1 cellular context compared by ENCODE assay signal in the genomic region with DNA sequence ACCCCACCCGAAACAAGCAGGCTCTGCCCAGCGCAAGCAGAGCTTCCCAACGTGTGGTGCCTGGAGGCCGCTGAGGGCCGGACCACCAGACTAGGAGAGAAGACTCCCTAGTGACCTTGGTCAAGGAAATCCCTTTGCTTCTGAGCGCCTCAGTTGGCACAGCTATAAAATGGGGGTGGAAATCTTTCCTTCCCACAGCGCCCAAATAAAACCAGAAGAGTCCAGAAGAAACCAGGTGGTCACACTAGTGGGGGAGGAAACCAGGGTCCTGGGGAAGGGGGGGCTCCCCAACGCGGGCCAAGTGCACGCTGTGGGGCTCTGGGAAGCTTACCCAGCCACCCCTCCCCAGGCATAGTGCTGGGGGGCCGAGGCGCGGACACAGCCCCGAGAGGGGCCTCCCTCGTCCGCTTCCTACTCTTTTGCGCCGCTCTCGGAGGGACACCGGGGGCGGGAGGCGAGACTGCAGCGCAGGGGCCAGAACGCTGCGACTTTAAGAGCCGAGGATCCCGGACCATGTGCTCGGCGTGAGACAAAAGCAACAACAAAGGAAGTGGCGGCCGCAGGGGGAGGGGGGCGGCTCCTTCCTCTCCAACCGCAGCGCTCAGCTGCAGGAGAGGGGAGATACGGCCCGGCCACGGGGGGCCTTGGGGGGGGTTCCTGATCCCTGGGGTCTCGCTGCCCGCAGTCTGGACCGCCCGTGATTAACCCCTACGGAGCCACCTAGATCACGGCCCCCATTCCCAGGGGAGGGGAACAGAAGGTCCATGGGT.
A peak's percentile ranks its signal among the peaks of the same experiment; 100 is the strongest.
TF ChIP-seq lines count a peak whose summit lies in the region.

No MANE protein-coding gene starts in this region.

TF ChIP-seq in GM12878, 131 proteins besides CTCF, POLR2A, EP300 and RAD21 (continues in another document):
- TF ChIP-seq BHLHE40 (IDR thresholded peaks at IDR 0.05; ENCODE audit: borderline replicate concordance in 1 of 2, low read depth in 2 of 2, low read length in 1 of 2) (peak; percentile 64 to 78; a peak in 3 of 4 replicates), E2F8 (IDR thresholded peaks at IDR 0.05; ENCODE audit: low read depth, partially characterized antibody) (no peak), SMAD5 (IDR thresholded peaks at IDR 0.05; ENCODE audit: low read depth) (no peak), CREM (IDR thresholded peaks at IDR 0.05; ENCODE audit: low read depth) (no peak), SMAD1 (IDR thresholded peaks at IDR 0.05; ENCODE audit: low read depth, partially characterized antibody) (no peak), TARDBP (IDR thresholded peaks at IDR 0.05; ENCODE audit: borderline replicate concordance) (0 out of 2 replicates have a peak, but pooled peaks have one; percentile 56), IKZF2 (IDR thresholded peaks at IDR 0.05) (peak; percentile 12 to 27; a peak in 1 of 4 replicates), HDAC6 (IDR thresholded peaks at IDR 0.05; ENCODE audit: unreplicated experiment) (no peak), EZH2 (IDR thresholded peaks at IDR 0.05; ENCODE audit: borderline replicate concordance, control insufficient read depth, low read depth, low read length) (no peak), SMARCA5 (IDR thresholded peaks at IDR 0.05) (no peak), IKZF1 (conservative IDR thresholded peaks at IDR 0.05) (peak; percentile 5; the same call in 1 of the 2 replicates), USF1 (IDR thresholded peaks at IDR 0.05; ENCODE audit: borderline replicate concordance, extremely low read length, insufficient read depth, low read depth, low read length) (no peak), STAT1 (conservative IDR thresholded peaks at IDR 0.05) (no peak), MYB (IDR thresholded peaks at IDR 0.05; ENCODE audit: borderline replicate concordance, low read depth, low read length) (no peak), JUND (IDR thresholded peaks at IDR 0.05; ENCODE audit: low read depth, low read length) (no peak), BRCA1 (IDR thresholded peaks at IDR 0.05; ENCODE audit: low read depth, low read length) (no peak), LARP7 (IDR thresholded peaks at IDR 0.05) (peak; percentile 36; the same call in 1 of the 2 replicates), ZNF622 (IDR thresholded peaks at IDR 0.05) (no peak), MAX (IDR thresholded peaks at IDR 0.05; ENCODE audit: low read depth, low read length) (peak; percentile 95), POU2F2 (IDR thresholded peaks at IDR 0.05; ENCODE audit: borderline replicate concordance, low read depth, low read length) (peak; percentile 46; the same call in 1 of the 3 replicates), STAT3 (IDR thresholded peaks at IDR 0.05; ENCODE audit: low read depth, low read length) (no peak), SP1 (IDR thresholded peaks at IDR 0.05; ENCODE audit: low read depth, low read length) (peak; percentile 44), BACH1 (IDR thresholded peaks at IDR 0.05; ENCODE audit: borderline replicate concordance) (no peak; the same call in 1 of the 2 replicates), ELK1 (IDR thresholded peaks at IDR 0.05; ENCODE audit: low read depth, low read length) (no peak), ETV6 (conservative IDR thresholded peaks at IDR 0.05 in 1 of 2, IDR thresholded peaks at IDR 0.05 in 1 of 2; ENCODE audit: borderline replicate concordance in 1 of 2, low read depth in 1 of 2) (no peak), BCL11A (IDR thresholded peaks at IDR 0.05; ENCODE audit: low read depth, low read length) (no peak; the same call in 1 of the 2 replicates), NBN (IDR thresholded peaks at IDR 0.05) (no peak), WRNIP1 (IDR thresholded peaks at IDR 0.05; ENCODE audit: borderline replicate concordance, low read depth, low read length) (peak; percentile 22; the same call in 1 of the 2 replicates), TBL1XR1 (IDR thresholded peaks at IDR 0.05; ENCODE audit: low read depth, low read length) (peak; percentile 34; the same call in 1 of the 2 replicates), TCF3 (IDR thresholded peaks at IDR 0.05; ENCODE audit: borderline replicate concordance, insufficient read depth, low read depth, low read length) (0 out of 2 replicates have a peak, but pooled peaks have one; percentile 33), FOXM1 (IDR thresholded peaks at IDR 0.05; ENCODE audit: low read depth, low read length) (no peak), POLR2AphosphoS5 (IDR thresholded peaks at IDR 0.05; ENCODE audit: low read length) (no peak; the same call in 1 of the 2 replicates), SIN3A (IDR thresholded peaks at IDR 0.05; ENCODE audit: low read depth, low read length) (peak; percentile 10; the same call in 1 of the 2 replicates), SKIL (IDR thresholded peaks at IDR 0.05; ENCODE audit: low read depth, poor library complexity, severe bottlenecking) (peak; percentile 32), RELA (IDR thresholded peaks at IDR 0.05; ENCODE audit: borderline replicate concordance, partially characterized antibody) (peak; percentile 53), FOXK2 (IDR thresholded peaks at IDR 0.05) (peak; percentile 88), CBX5 (IDR thresholded peaks at IDR 0.05; ENCODE audit: low read depth) (no peak), SIX5 (IDR thresholded peaks at IDR 0.05; ENCODE audit: low read depth, low read length, severe bottlenecking) (no peak), MTA2 (IDR thresholded peaks at IDR 0.05; ENCODE audit: low read depth) (no peak), SMC3 (IDR thresholded peaks at IDR 0.05; ENCODE audit: borderline replicate concordance, low read length) (no peak), MEF2B (IDR thresholded peaks at IDR 0.05; ENCODE audit: partially characterized antibody, poor library complexity, severe bottlenecking) (peak; percentile 89), EGR1 (IDR thresholded peaks at IDR 0.05; ENCODE audit: borderline replicate concordance in 1 of 2, low read depth in 2 of 2, low read length in 2 of 2) (peak in 1 of 2 experiments; percentile 4; a peak in 1 of 3 replicates), CREB1 (IDR thresholded peaks at IDR 0.05; ENCODE audit: low read depth) (0 out of 2 replicates have a peak, but pooled peaks have one; percentile 50)
- TF ChIP-seq, protein P1, sequence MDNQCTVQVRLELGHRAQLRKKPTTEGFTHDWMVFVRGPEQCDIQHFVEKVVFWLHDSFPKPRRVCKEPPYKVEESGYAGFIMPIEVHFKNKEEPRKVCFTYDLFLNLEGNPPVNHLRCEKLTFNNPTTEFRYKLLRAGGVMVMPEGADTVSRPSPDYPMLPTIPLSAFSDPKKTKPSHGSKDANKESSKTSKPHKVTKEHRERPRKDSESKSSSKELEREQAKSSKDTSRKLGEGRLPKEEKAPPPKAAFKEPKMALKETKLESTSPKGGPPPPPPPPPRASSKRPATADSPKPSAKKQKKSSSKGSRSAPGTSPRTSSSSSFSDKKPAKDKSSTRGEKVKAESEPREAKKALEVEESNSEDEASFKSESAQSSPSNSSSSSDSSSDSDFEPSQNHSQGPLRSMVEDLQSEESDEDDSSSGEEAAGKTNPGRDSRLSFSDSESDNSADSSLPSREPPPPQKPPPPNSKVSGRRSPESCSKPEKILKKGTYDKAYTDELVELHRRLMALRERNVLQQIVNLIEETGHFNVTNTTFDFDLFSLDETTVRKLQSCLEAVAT (IDR thresholded peaks at IDR 0.05) = no peak
- TF ChIP-seq, protein P2, sequence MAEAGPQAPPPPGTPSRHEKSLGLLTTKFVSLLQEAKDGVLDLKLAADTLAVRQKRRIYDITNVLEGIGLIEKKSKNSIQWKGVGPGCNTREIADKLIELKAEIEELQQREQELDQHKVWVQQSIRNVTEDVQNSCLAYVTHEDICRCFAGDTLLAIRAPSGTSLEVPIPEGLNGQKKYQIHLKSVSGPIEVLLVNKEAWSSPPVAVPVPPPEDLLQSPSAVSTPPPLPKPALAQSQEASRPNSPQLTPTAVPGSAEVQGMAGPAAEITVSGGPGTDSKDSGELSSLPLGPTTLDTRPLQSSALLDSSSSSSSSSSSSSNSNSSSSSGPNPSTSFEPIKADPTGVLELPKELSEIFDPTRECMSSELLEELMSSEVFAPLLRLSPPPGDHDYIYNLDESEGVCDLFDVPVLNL (IDR thresholded peaks at IDR 0.05; ENCODE audit: low read depth, low read length) = no peak
- TF ChIP-seq, protein P3, sequence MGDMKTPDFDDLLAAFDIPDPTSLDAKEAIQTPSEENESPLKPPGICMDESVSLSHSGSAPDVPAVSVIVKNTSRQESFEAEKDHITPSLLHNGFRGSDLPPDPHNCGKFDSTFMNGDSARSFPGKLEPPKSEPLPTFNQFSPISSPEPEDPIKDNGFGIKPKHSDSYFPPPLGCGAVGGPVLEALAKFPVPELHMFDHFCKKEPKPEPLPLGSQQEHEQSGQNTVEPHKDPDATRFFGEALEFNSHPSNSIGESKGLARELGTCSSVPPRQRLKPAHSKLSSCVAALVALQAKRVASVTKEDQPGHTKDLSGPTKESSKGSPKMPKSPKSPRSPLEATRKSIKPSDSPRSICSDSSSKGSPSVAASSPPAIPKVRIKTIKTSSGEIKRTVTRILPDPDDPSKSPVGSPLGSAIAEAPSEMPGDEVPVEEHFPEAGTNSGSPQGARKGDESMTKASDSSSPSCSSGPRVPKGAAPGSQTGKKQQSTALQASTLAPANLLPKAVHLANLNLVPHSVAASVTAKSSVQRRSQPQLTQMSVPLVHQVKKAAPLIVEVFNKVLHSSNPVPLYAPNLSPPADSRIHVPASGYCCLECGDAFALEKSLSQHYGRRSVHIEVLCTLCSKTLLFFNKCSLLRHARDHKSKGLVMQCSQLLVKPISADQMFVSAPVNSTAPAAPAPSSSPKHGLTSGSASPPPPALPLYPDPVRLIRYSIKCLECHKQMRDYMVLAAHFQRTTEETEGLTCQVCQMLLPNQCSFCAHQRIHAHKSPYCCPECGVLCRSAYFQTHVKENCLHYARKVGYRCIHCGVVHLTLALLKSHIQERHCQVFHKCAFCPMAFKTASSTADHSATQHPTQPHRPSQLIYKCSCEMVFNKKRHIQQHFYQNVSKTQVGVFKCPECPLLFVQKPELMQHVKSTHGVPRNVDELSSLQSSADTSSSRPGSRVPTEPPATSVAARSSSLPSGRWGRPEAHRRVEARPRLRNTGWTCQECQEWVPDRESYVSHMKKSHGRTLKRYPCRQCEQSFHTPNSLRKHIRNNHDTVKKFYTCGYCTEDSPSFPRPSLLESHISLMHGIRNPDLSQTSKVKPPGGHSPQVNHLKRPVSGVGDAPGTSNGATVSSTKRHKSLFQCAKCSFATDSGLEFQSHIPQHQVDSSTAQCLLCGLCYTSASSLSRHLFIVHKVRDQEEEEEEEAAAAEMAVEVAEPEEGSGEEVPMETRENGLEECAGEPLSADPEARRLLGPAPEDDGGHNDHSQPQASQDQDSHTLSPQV (IDR thresholded peaks at IDR 0.05) = no peak
- TF ChIP-seq, protein P4, sequence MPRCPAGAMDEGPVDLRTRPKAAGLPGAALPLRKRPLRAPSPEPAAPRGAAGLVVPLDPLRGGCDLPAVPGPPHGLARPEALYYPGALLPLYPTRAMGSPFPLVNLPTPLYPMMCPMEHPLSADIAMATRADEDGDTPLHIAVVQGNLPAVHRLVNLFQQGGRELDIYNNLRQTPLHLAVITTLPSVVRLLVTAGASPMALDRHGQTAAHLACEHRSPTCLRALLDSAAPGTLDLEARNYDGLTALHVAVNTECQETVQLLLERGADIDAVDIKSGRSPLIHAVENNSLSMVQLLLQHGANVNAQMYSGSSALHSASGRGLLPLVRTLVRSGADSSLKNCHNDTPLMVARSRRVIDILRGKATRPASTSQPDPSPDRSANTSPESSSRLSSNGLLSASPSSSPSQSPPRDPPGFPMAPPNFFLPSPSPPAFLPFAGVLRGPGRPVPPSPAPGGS (IDR thresholded peaks at IDR 0.05; ENCODE audit: borderline replicate concordance, insufficient read depth, low read depth, low read length, poor library complexity, severe bottlenecking) = peak; percentile 33
